In genomic region chr1:12617901-12618660, GRCh38 we compare ENCODE assay signal across 8 cellular contexts. TPM values are rescaled to one million over a fixed set of nuclear protein-coding genes. Genes with fewer than 3 reads are reported as not detected.
DNase-seq lines count a peak whose midpoint lies in the region; ATAC-seq, FAIRE-seq and TF ChIP-seq lines count a peak whose summit lies in the region.

A gene with protein sequence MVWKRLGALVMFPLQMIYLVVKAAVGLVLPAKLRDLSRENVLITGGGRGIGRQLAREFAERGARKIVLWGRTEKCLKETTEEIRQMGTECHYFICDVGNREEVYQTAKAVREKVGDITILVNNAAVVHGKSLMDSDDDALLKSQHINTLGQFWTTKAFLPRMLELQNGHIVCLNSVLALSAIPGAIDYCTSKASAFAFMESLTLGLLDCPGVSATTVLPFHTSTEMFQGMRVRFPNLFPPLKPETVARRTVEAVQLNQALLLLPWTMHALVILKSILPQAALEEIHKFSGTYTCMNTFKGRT (minus strand): TSS chr1:12618210. CDS start chr1:12617348, 862 bp downstream.

- CTCF ChIA-PET in HEK293 (lab: Yijun Ruan, JAX) (interaction anchor here (0.6 to 5.0 kb wide), 16 partner anchors 14 to 347 kb away, joined by 3 to 45 read pairs (median 6); no protein-coding TSS in a partner anchor), endothelial cell of umbilical vein (lab: Charles Lee) (interaction anchor here (0.9 to 9.2 kb wide), 25 partner anchors 13 to 494 kb away, joined by 3 to 131 read pairs (median 9); no protein-coding TSS in a partner anchor)

- H3K36me3 Mint-ChIP-seq in mesothelial cell of epicardium, result peaks cover 33% of the 10 kb centered on the region

- H2AFZ ChIP-seq in endothelial cell of umbilical vein (ENCODE audit: low read depth, low read length), result peak within 1 kb of the TSS; percentile 80

- H4K20me1 ChIP-seq in endothelial cell of umbilical vein (replicated peaks; ENCODE audit: control insufficient read depth, extremely low read depth, insufficient read depth, low read length), result no peaks in the 10 kb centered on the region

- H3K27ac ChIP-seq in HEK293 (ENCODE audit: extremely low read depth, low read depth, low read length) (peak within 1 kb of the TSS; percentile 99), endothelial cell of umbilical vein (ENCODE audit: insufficient read depth, low read depth, low read length) (peak within 1 kb of the TSS; percentile 73)

- H3K36me3 ChIP-seq in HEK293 (ENCODE audit: control insufficient read depth in 2 of 2, insufficient read depth in 1 of 2, low read length in 2 of 2) (no peaks in the 10 kb centered on the region), endothelial cell of umbilical vein (ENCODE audit: control insufficient read depth in 2 of 2, extremely low read depth in 1 of 2, insufficient read depth in 2 of 2, low read length in 2 of 2) (no peaks in the 10 kb centered on the region)

- H3K4me1 ChIP-seq in HEK293 (ENCODE audit: control insufficient read depth, insufficient read depth, low read length) (peaks cover 9% of the 10 kb centered on the region), endothelial cell of umbilical vein (ENCODE audit: control insufficient read depth, extremely low read depth, insufficient read depth, low read length) (peaks cover 30% of the 10 kb centered on the region)

- POLR2A ChIA-PET in HEK293 (lab: Yijun Ruan, JAX), result interaction anchor here (0.6 to 5.7 kb wide), 22 partner anchors 9 to 295 kb away, joined by 3 to 101 read pairs (median 4); no protein-coding TSS in a partner anchor
- POLR2A ChIA-PET in endothelial cell of umbilical vein (lab: Charles Lee), result interaction anchor here (0.5 to 2.8 kb wide), 10 partner anchors 14 to 315 kb away, joined by 3 to 21 read pairs (median 3); no protein-coding TSS in a partner anchor

- no TSS peak for BruUV-seq in endothelial cell of umbilical vein (replicated peaks; lab: Mats Ljungman, UMichigan)

- intact Hi-C loops in endothelial cell of umbilical vein (cut with micrococcal nuclease), result loop anchor here (1.0 to 2.0 kb wide), 4 partner anchors 14 to 387 kb away; partner anchors contain the start of gene VPS13D

- peak within 1 kb of the TSS; percentile 99 for H3K4me3 Mint-ChIP-seq in mesothelial cell of epicardium

- no peaks in the 10 kb centered on the region for H3K27me3 Mint-ChIP-seq in mesothelial cell of epicardium (ENCODE audit: low read depth)

- dilution Hi-C loops in endothelial cell of umbilical vein (cut with MboI; ENCODE audit: extremely low pct_ligation_motif_present, low sequenced_read_pairs), result no loop called here

- H3K9me3 ChIP-seq in HEK293 (ENCODE audit: control insufficient read depth, insufficient read depth, low read depth, low read length) (no peaks in the 10 kb centered on the region), endothelial cell of umbilical vein (replicated peaks; ENCODE audit: control insufficient read depth, insufficient read depth, low read length) (no peaks in the 10 kb centered on the region)

- H3K4me2 ChIP-seq in endothelial cell of umbilical vein (ENCODE audit: insufficient read depth, low read length), result peak within 1 kb of the TSS; percentile 73

- H3K4me1 Mint-ChIP-seq in mesothelial cell of epicardium, result peaks cover 64% of the 10 kb centered on the region

- H3K9me3 Mint-ChIP-seq in mesothelial cell of epicardium, result no peaks in the 10 kb centered on the region

- DNase-seq in C1 segment of cervical spinal cord (lab: John Stamatoyannopoulos, UW) (peak in 12 of 14 donors; percentile 27 to 80 (median 62)), NCI-H82 treated with DMSO at 0.1 percent for 48 hours (lab: John Stamatoyannopoulos, UW; ENCODE audit: unreplicated experiment) (peak; percentile 53), activated T-cell treated with anti-CD3 and anti-CD28 coated beads for 48 hours (ENCODE audit: low read depth) (peak; percentile 77), endothelial cell of umbilical vein (ENCODE audit: low read depth, low spot score) (peak; percentile 94), mesothelial cell of epicardium (ENCODE audit: low spot score in 2 of 2, unreplicated experiment in 2 of 2) (peak; percentile 77 to 92)
- DNase-seq in stimulated activated CD8-positive, alpha-beta memory T cell treated with anti-CD3 and anti-CD28 coated beads, Interleukin-4, amount 100 ng/mL, for 24 hours (ENCODE audit: low read depth), result peak; percentile 52

- H3K4me3 ChIP-seq in HEK293 (ENCODE audit: low read depth, low read length), result peak within 1 kb of the TSS; percentile 74
- H3K4me3 ChIP-seq in endothelial cell of umbilical vein (replicated peaks in 1 of 3; ENCODE audit: insufficient read depth in 1 of 3, low read depth in 1 of 3, low read length in 3 of 3), result peak within 1 kb of the TSS; percentile 76 to 81 (median 78)

- H3K27ac Mint-ChIP-seq in mesothelial cell of epicardium, result peak within 1 kb of the TSS; percentile 100

- no peak for TF ChIP-seq POLR2A in endothelial cell of umbilical vein (IDR thresholded peaks at IDR 0.05; ENCODE audit: low read depth, low read length)

- no peaks in the 10 kb centered on the region for H3K9me1 ChIP-seq in endothelial cell of umbilical vein (replicated peaks; ENCODE audit: control insufficient read depth, extremely low read depth, insufficient read depth, low read length)

- peaks cover 11% of the 10 kb centered on the region for H3K79me2 ChIP-seq in endothelial cell of umbilical vein (ENCODE audit: control insufficient read depth, insufficient read depth, low read length)

- peak; percentile 62 for FAIRE-seq in endothelial cell of umbilical vein (lab: Jason Lieb, UNC)

- no peak for ATAC-seq in GM18520 (IDR thresholded peaks at IDR 0.05; ENCODE audit: unreplicated experiment)

- peak within 1 kb of the TSS; percentile 92 for H3K9ac ChIP-seq in endothelial cell of umbilical vein (replicated peaks; ENCODE audit: extremely low read depth, insufficient read depth, low read length)

- no peaks in the 10 kb centered on the region for H3K27me3 ChIP-seq in endothelial cell of umbilical vein (ENCODE audit: control insufficient read depth in 2 of 2, insufficient read depth in 2 of 2, low read length in 2 of 2)

- TF ChIP-seq CTCF in HEK293 (tag by site-specific recombination; IDR thresholded peaks at IDR 0.05) (no peak; the same call in 1 of the 2 replicates), endothelial cell of umbilical vein (IDR thresholded peaks at IDR 0.05; ENCODE audit: extremely low read depth in 1 of 2, insufficient read depth in 1 of 2, low read depth in 1 of 2, low read length in 2 of 2) (no peak), mesothelial cell of epicardium (IDR thresholded peaks at IDR 0.05; ENCODE audit: unreplicated experiment) (no peak)

TF ChIP-seq in HEK293, 187 proteins besides CTCF, POLR2A, EP300 and RAD21 (continues in another document):
- TF ChIP-seq ZNF585B (tag by site-specific recombination; IDR thresholded peaks at IDR 0.05) (no peak), ZNF138 (tag by site-specific recombination; IDR thresholded peaks at IDR 0.05; ENCODE audit: borderline replicate concordance) (no peak), ZNF501 (tag by site-specific recombination; IDR thresholded peaks at IDR 0.05) (peak; percentile 75; the same call in 1 of the 2 replicates), ZNF660 (tag by site-specific recombination; IDR thresholded peaks at IDR 0.05) (peak; percentile 67; the same call in 1 of the 2 replicates), REPIN1 (tag by site-specific recombination; IDR thresholded peaks at IDR 0.05; ENCODE audit: low read depth) (peak; percentile 20; the same call in 1 of the 2 replicates), GLIS1 (tag by site-specific recombination; IDR thresholded peaks at IDR 0.05) (peak; percentile 63), ZNF580 (tag by site-specific recombination; IDR thresholded peaks at IDR 0.05) (peak; percentile 69; the same call in 1 of the 2 replicates)

TF ChIP-seq in endothelial cell of umbilical vein, 7 proteins besides CTCF, POLR2A, EP300 and RAD21:
- TF ChIP-seq POLR2AphosphoS5 (IDR thresholded peaks at IDR 0.05; ENCODE audit: insufficient read depth, low read depth, low read length), result peak; percentile 26
- TF ChIP-seq FOS (IDR thresholded peaks at IDR 0.05; ENCODE audit: borderline replicate concordance, insufficient read depth, low read length), result no peak

RNA-seq across cellular contexts. Expression of the gene that starts here (rescaled TPM):
- total RNA-seq in endothelial cell of umbilical vein, result 54.3 and 75.2 TPM in 2 replicates
- polyA plus RNA-seq in endothelial cell of umbilical vein, result 54.3 and 58.4 TPM in 2 replicates
- polyA plus RNA-seq in endothelial cell of umbilical vein (2011; cell fraction: cytosol; rRNA removed), result 46.7 and 47.7 TPM in 2 replicates
- 44.6 and 46.9 TPM in 2 replicates for polyA plus RNA-seq in endothelial cell of umbilical vein (2011; cell fraction: nucleus; rRNA removed)
- polyA plus RNA-seq in endothelial cell of umbilical vein (2012), result 24.6 and 33.9 TPM in 2 replicates
- polyA minus RNA-seq in endothelial cell of umbilical vein, result 90.9 and 98.3 TPM in 2 replicates
- polyA minus RNA-seq in endothelial cell of umbilical vein (2011; cell fraction: cytosol; rRNA and poly(A)+ RNA removed), result 8.9 TPM
- polyA minus RNA-seq in endothelial cell of umbilical vein (2011; cell fraction: nucleus; rRNA and poly(A)+ RNA removed), result 24.9 and 25.2 TPM in 2 replicates
- 1,067 to 1,086 TPM (median 1,071 TPM) in 3 replicates for total RNA-seq in mesothelial cell of epicardium

Comparison
In these comparisons a context has a peak if more than half of its experiments do, and no peak if none do; other contexts are left out.
1. RNA of the gene that starts here (total RNA-seq): 1,067 to 1,086 TPM in mesothelial cell of epicardium; 54.3 to 75.2 TPM in endothelial cell of umbilical vein; every median in the first group is over 10 times any median in the second.
2. Peak in every context shown above with its lines, with median percentiles within 50 percentile points of each other: DNase-seq.